ENCODE assay signal across 26 cellular contexts in the genomic region with DNA sequence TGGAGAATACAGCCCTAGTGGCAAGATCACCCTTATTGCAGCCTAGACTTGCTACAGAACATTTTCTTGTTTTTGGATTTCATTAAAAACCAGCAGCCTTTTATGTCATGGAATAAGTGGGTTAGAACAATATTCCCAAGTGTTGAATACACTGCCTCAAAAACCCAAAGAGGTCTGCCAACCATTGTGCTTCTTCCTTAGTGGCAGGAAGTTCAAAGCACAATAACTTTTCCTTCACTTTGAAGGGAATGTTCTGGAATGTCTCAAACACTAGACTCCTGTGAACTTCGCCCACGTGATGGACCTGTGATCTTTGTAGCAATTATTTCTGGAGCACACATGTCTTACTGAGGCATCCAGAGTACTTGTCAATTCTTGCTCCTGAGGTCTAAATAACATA. TPM values are rescaled to one million over a fixed set of nuclear protein-coding genes. Genes with fewer than 3 reads are reported as not detected.
"Had no signal": no experiment of that assay in that cellular context is flagged by ENCODE, and none has a peak within 500 bp of the region (broad histone marks: within the 10 kb centered on the region; RNA-seq: fewer than 3 reads in every experiment).

No MANE protein-coding gene starts in this region.

- H3K27me3 ChIP-seq: colonic mucosa, left lung, upper lobe of left lung, uterus had no signal

- H3K4me3 ChIP-seq: colonic mucosa, esophagus squamous epithelium, left lung, lung, spleen, tibial artery, upper lobe of left lung, uterus had no signal

- DNase-seq: caudate nucleus; colonic mucosa; effector CD8-positive, alpha-beta T cell; esophagus squamous epithelium; foreskin fibroblast; head of caudate nucleus; hypothalamus; left lung; naive thymus-derived CD4-positive, alpha-beta T cell; nephron progenitor cell; spleen; stimulated activated CD4-positive, alpha-beta T cell treated with anti-CD3 and anti-CD28 coated beads, Interleukin-15, amount 100 ng/mL, for 24 hours; stimulated activated CD4-positive, alpha-beta T cell treated with anti-CD3 and anti-CD28 coated beads, Interleukin-1b, Interleukin-23, amount 100 ng/mL, for 48 hours; stimulated activated CD4-positive, alpha-beta T cell treated with anti-CD3 and anti-CD28 coated beads, Interleukin-4, amount 100 ng/mL, for 24 hours; tibial artery; upper lobe of left lung; uterus had no signal

- H3K27ac ChIP-seq: colonic mucosa, esophagus squamous epithelium, left lung, parathyroid adenoma, spleen, tibial artery, upper lobe of left lung had no signal

- ATAC-seq: left lung; naive thymus-derived CD4-positive, alpha-beta T cell; sciatic nerve; stimulated activated memory B cell treated with anti-CD40 and anti-IgM and Interleukin-4, amounts not matched to agents 10 μg/mL and 1 μg/mL and 100 μg/mL, for 72 hours had no signal

- H3K4me1 ChIP-seq: colonic mucosa, esophagus squamous epithelium, left lung, parathyroid adenoma, spleen, tibial artery, upper lobe of left lung, uterus had no signal

- H3K36me3 ChIP-seq: colonic mucosa, esophagus squamous epithelium, left lung, spleen, tibial artery, upper lobe of left lung, uterus had no signal

- H3K9me3 ChIP-seq: colonic mucosa, esophagus squamous epithelium, left lung, spleen, tibial artery, upper lobe of left lung, uterus had no signal

RNA-seq across cellular contexts. Expression of a gene that starts 8.5 kb away (rescaled TPM):
- total RNA-seq: dermis microvascular lymphatic vessel endothelial cell; epithelial cell of proximal tubule; esophagus squamous epithelium; mesenteric fat pad; mononuclear cell; naive thymus-derived CD4-positive, alpha-beta T cell; omental fat pad; sciatic nerve had no signal
- polyA plus RNA-seq: naive thymus-derived CD4-positive, alpha-beta T cell had no signal
